ENCODE assay signal across 8 cellular contexts in the genomic region with DNA sequence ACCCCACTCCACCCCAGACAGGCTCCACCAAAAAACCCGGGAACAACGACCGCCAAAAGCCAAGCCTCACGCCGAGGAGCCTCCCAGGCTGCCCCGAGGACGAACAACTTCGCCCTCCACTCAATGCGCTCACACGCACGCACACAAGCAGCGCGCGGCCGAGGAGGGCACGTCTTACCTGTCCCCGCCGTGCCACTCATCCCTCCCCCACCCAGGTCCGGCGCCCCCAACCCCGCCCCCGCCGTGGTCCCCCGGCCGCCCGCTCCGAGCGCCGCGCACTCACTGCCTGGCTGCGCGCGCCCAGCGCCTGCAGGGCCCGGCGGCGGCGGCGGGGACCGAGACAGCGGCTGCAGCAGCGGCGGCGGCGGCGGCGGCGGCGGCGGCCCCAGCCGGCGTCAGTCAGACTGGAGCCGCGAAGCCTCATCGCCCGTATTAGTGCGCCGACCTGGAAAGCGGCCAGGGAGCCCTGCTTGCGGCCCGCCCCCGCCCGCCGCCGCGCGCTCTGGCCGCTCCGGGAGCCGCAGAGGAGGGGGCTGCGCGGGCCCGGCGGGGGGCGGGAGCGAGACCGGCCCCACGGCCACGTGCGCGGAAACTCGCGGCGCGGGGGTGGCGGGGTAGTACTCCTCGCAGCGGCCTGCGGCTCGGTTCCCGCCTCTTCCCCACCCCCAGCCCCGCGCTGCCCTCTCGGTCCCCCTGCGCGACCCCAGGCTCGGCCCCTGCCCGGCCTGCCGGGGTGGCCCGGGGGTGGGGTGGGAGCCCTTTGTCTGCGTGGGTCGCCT. TPM values are rescaled to one million over a fixed set of nuclear protein-coding genes. Genes with fewer than 3 reads are reported as not detected.
A peak's percentile ranks its signal among the peaks of the same experiment; 100 is the strongest.
DNase-seq lines count a peak whose midpoint lies in the region; ATAC-seq, FAIRE-seq and TF ChIP-seq lines count a peak whose summit lies in the region.

A gene (minus strand): TSS at position 406 of the 779 bp plus-strand sequence. CDS start 40,549 bp downstream, outside the sequence.

- TF ChIP-seq RAD21 in H1 (IDR thresholded peaks at IDR 0.05 in 1 of 2, conservative IDR thresholded peaks at IDR 0.05 in 1 of 2; ENCODE audit: low read depth in 2 of 2, low read length in 2 of 2): no peak

- peak; percentile 70 for ATAC-seq in lung (ENCODE audit: insufficient read depth, low FRiP score)

- DNase-seq in D341Med (ENCODE audit: low spot score) (peak; percentile 90), GM20000 (ENCODE audit: low spot score) (peak; percentile 73), KBM-7 (peak; percentile 34), SW 1271 (lab: John Stamatoyannopoulos, UW) (peak; percentile 1 to 12), H1 (ENCODE audit: low read depth in 1 of 2, low spot score in 2 of 2) (peak in 1 of 2 experiments; percentile 68), lung (ENCODE audit: low spot score) (peak; percentile 62), substantia nigra (lab: John Stamatoyannopoulos, UW) (peak in 33 of 49 donors; percentile 6 to 82 (median 53)), activated gamma-delta T cell (lab: John Stamatoyannopoulos, UW) (no peak)

- no peak for TF ChIP-seq CTCF in GM20000 (IDR thresholded peaks at IDR 0.05; ENCODE audit: extremely low read depth, missing control alignments)
- no peak for TF ChIP-seq CTCF in H1 (IDR thresholded peaks at IDR 0.05; ENCODE audit: control extremely low read depth in 1 of 3, insufficient read depth in 1 of 3, low read depth in 1 of 3, low read length in 3 of 3)
- TF ChIP-seq CTCF in lung (IDR thresholded peaks at IDR 0.05; ENCODE audit: control extremely low read depth, extremely low read depth): no peak

- no peak within 1 kb of the TSS for H2BK15ac ChIP-seq in H1 (ENCODE audit: low read length)

- 0% methylated on average over 5 of the region's 102 CpGs; no CpG with 5 or more reads in 1 of the 2 experiments for WGBS in H1 (ENCODE audit: extremely low coverage in 1 of 2, insufficient coverage in 1 of 2, insufficient read length in 1 of 2, insufficient replicate concordance in 2 of 2, low coverage in 1 of 2, low lambda C conversion rate in 2 of 2, missing lambda C conversion rate in 1 of 2), 2 experiments
- WGBS in lung, 2 donors: 1% methylated on average over 54 to 102 of the region's 102 CpGs

- peak within 1 kb of the TSS; percentile 62 to 83 for H3K4me2 ChIP-seq in H1 (ENCODE audit: insufficient read depth in 1 of 2, low read depth in 2 of 2, low read length in 2 of 2)

- no peak within 1 kb of the TSS for H3K23ac ChIP-seq in H1 (ENCODE audit: insufficient read length)

- peak within 1 kb of the TSS; percentile 54; the same call in 1 of the 2 replicates for H2AFZ ChIP-seq in H1 (ENCODE audit: low read length)

- no peak within 1 kb of the TSS for H4K5ac ChIP-seq in H1 (ENCODE audit: insufficient read length, low read depth, low read length)

- no peak within 1 kb of the TSS for H4K91ac ChIP-seq in H1 (replicated peaks; ENCODE audit: insufficient read length, low read length)

- no peak within 1 kb of the TSS for H3K4ac ChIP-seq in H1 (replicated peaks; ENCODE audit: insufficient read length, low read depth, low read length)

- H2AK5ac ChIP-seq in H1 (ENCODE audit: low read depth, low read length): no peak within 1 kb of the TSS

- peak within 1 kb of the TSS; percentile 55 to 86 (median 72) for H3K4me3 ChIP-seq in H1 (ENCODE audit: extremely low read depth in 1 of 4, insufficient read depth in 2 of 4, low read depth in 3 of 4, low read length in 4 of 4)
- H3K4me3 ChIP-seq in lung: peak within 1 kb of the TSS; percentile 64

- TF ChIP-seq EP300 in H1 (IDR thresholded peaks at IDR 0.05; ENCODE audit: borderline replicate concordance in 1 of 2, low read depth in 2 of 2, low read length in 2 of 2): no peak

- H3K36me3 ChIP-seq in H1 (ENCODE audit: control insufficient read depth in 2 of 4, insufficient read depth in 4 of 4, low read length in 3 of 4) (no peaks in the 10 kb centered on the region), lung (ENCODE audit: control insufficient read depth in 2 of 2, insufficient read depth in 2 of 2, low read length in 2 of 2) (no peaks in the 10 kb centered on the region)

- H3K4me1 ChIP-seq in H1 (replicated peaks in 1 of 4; ENCODE audit: control insufficient read depth in 3 of 4, insufficient read depth in 4 of 4, low read length in 3 of 4) (peaks cover 3 to 5% (median 4%) of the 10 kb centered on the region in 4 experiments; a peak in 3 of 7 replicates), lung (ENCODE audit: control insufficient read depth in 2 of 2, insufficient read depth in 2 of 2, low read length in 2 of 2) (peaks cover 0 to 2% of the 10 kb centered on the region in 2 donors)

- no peak for FAIRE-seq in H1 (lab: Jason Lieb, UNC)

- no peak within 1 kb of the TSS for H2BK5ac ChIP-seq in H1 (ENCODE audit: low read depth, low read length)

- H3K79me1 ChIP-seq in H1 (ENCODE audit: low read depth, low read length): no peaks in the 10 kb centered on the region

- peaks cover 10% of the 10 kb centered on the region; the same call in 1 of the 2 replicates for H3K23me2 ChIP-seq in H1 (ENCODE audit: low read depth, low read length)

- CTCF ChIA-PET in H1 (lab: Charles Lee; ENCODE audit: partially characterized antibody): interaction anchor here (1.0 to 2.4 kb wide), 4 partner anchors 15 to 62 kb away, joined by 3 to 5 read pairs (median 4); no protein-coding TSS in a partner anchor

- no peaks in the 10 kb centered on the region for H4K20me1 ChIP-seq in H1 (replicated peaks in 1 of 2; ENCODE audit: control insufficient read depth in 1 of 2, insufficient read depth in 2 of 2, low read length in 2 of 2)

- H3K56ac ChIP-seq in H1 (replicated peaks; ENCODE audit: insufficient read length, low read depth, low read length): no peak within 1 kb of the TSS

- no peak within 1 kb of the TSS for H2BK12ac ChIP-seq in H1 (ENCODE audit: low read depth, low read length)

- peak within 1 kb of the TSS; percentile 76 for H4K8ac ChIP-seq in H1 (ENCODE audit: extremely low read depth, insufficient read depth, low read length)

- H3K79me2 ChIP-seq in H1 (ENCODE audit: control insufficient read depth in 1 of 2, insufficient read depth in 2 of 2, low read length in 2 of 2): no peaks in the 10 kb centered on the region

- no peak within 1 kb of the TSS for H2BK20ac ChIP-seq in H1 (ENCODE audit: low read length)

- no peaks in the 10 kb centered on the region for H3K9me3 ChIP-seq in H1 (ENCODE audit: insufficient read depth in 2 of 2, low read depth in 1 of 2, low read length in 1 of 2)
- H3K9me3 ChIP-seq in lung (ENCODE audit: control insufficient read depth in 2 of 2, insufficient read depth in 1 of 2, low read length in 1 of 2): no peaks in the 10 kb centered on the region

- H3K27me3 ChIP-seq in H1 (replicated peaks in 1 of 4; ENCODE audit: control insufficient read depth in 3 of 4, extremely low read depth in 1 of 4, insufficient read depth in 3 of 4, low read length in 3 of 4) (peaks cover 1 to 20% (median 16%) of the 10 kb centered on the region in 4 experiments), lung (ENCODE audit: control insufficient read depth, insufficient read depth) (no peaks in the 10 kb centered on the region)

- H3K9ac ChIP-seq in H1 (replicated peaks in 1 of 4; ENCODE audit: extremely low read depth in 1 of 4, low read depth in 3 of 4, low read length in 3 of 4): peak within 1 kb of the TSS in 2 of 4 experiments; percentile 11 to 13; a peak in 2 of 7 replicates

- H2BK120ac ChIP-seq in H1 (replicated peaks; ENCODE audit: low read depth, low read length): no peak within 1 kb of the TSS

- no peak for TF ChIP-seq POLR2A in H1 (IDR thresholded peaks at IDR 0.05; ENCODE audit: control extremely low read depth in 1 of 2, low read depth in 2 of 2, low read length in 2 of 2)

- no peak within 1 kb of the TSS for H3K18ac ChIP-seq in H1 (ENCODE audit: extremely low read depth, low read length)

- POLR2A ChIA-PET in H1 (lab: Charles Lee; ENCODE audit: partially characterized antibody): no interaction called here

- in situ Hi-C loops in KBM-7 (cut with MboI; ENCODE audit: low pct_unique_long_range_greater_than_20kb, low sequenced_read_pairs): no loop called here

- H3K14ac ChIP-seq in H1 (ENCODE audit: insufficient read length): no peak within 1 kb of the TSS

- H3K27ac ChIP-seq in H1 (ENCODE audit: low read depth, low read length) (no peak within 1 kb of the TSS), lung (ENCODE audit: low read depth in 1 of 2, low read length in 1 of 2) (peak within 1 kb of the TSS; percentile 51 to 79), substantia nigra (ENCODE audit: low read depth, low read length, poor library complexity, severe bottlenecking) (peak within 1 kb of the TSS; percentile 49)

TF ChIP-seq in H1, 55 proteins besides CTCF, POLR2A, EP300 and RAD21:
- TF ChIP-seq CREB1 (IDR thresholded peaks at IDR 0.05): peak; percentile 69
- peak; percentile 79; the same call in 1 of the 2 replicates for TF ChIP-seq RBBP5 (IDR thresholded peaks at IDR 0.05; ENCODE audit: borderline replicate concordance, low read depth, low read length)
- no peak for TF ChIP-seq KDM1A (IDR thresholded peaks at IDR 0.05; ENCODE audit: borderline replicate concordance, low read length)
- peak; percentile 61 for TF ChIP-seq KDM4A (IDR thresholded peaks at IDR 0.05; ENCODE audit: low read depth, low read length, severe bottlenecking)
TF ChIP-seq in H1: peak in this region for 3.

RNA-seq across cellular contexts. Expression of the gene that starts here (rescaled TPM):
- 1.0 and 1.4 TPM in 2 replicates for total RNA-seq in H1 (2021; fragmentation: NEBNext Ultra II Directional; extraction: Animal tissue kit (Norgen Biotek cat#: 25700))
- polyA plus RNA-seq in H1 (2011; rRNA removed) (0.39 and 0.45 TPM in 2 replicates), lung (1 to 10 TPM; 2.5 to 3.2 TPM)
- 0.27 TPM for polyA plus RNA-seq in H1 (2011; cell fraction: cytosol; rRNA removed)
- 1.4 TPM for polyA plus RNA-seq in H1 (2011; cell fraction: nucleus; rRNA removed)
- 0.45 to 0.81 TPM (median 0.50 TPM) in 4 replicates for polyA plus RNA-seq in H1 (2012, experiment 1 of 2)
- polyA plus RNA-seq in H1 (2012, experiment 2 of 2): 0.07 TPM
- 0.41 TPM for polyA plus RNA-seq in H1 (2013, experiment 1 of 2)
- 0.52 TPM for polyA plus RNA-seq in H1 (2013, experiment 2 of 2)
- 0.76 and 0.88 TPM in 2 replicates for polyA minus RNA-seq in H1 (2011; rRNA and poly(A)+ RNA removed)
- 0.44 TPM for polyA minus RNA-seq in H1 (2011; cell fraction: cytosol; rRNA and poly(A)+ RNA removed)
- 0.90 TPM for polyA minus RNA-seq in H1 (2011; cell fraction: nucleus; rRNA and poly(A)+ RNA removed)
- total RNA-seq in lung: 10 to 100 TPM in 1 of 2 donors, 1 to 10 TPM in 1; 9.2 to 35.0 TPM
